Comparison of ENCODE assay signal across 9 cellular contexts in the genomic region with DNA sequence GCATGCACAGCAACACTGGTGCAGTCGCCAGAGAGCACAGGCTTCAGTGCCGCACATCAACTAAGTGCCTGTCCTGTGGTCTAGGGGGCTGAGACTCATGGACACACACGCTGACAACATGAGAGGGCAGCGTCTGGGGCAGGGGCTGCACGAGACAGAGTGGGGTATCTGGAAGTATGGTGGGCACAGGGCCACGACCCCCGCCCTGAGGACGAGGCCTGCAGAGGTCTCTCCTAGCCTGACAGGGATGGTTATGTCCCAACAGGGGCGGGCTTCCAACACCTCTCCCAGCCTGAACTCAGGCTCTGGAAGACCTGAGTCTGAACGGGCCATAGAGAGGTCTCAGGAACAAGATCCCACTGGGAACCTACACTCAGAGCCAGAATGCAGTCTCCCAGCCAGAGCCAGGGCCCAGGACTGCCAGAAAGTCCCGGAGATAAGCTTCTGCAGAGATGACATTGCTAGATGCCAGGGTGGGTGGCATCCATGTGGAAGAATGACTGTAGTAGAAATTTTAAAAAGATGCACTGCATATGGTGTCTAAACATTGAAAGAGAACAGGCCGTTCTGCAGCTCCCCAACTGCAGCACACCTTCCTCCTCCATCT.
DNase-seq lines count a peak whose midpoint lies in the region; TF ChIP-seq lines count a peak whose summit lies in the region.
"Had no signal": no experiment of that assay in that cellular context is flagged by ENCODE, and none has a peak within 500 bp of the region (broad histone marks: within the 10 kb centered on the region; RNA-seq: fewer than 3 reads in every experiment).

No MANE protein-coding gene starts in this region.

- H3K9me3 ChIP-seq in Caco-2: no peaks in the 10 kb centered on the region
- H3K9me3 ChIP-seq in sigmoid colon: no peaks in the 10 kb centered on the region

- CTCF ChIA-PET in Caco-2 (lab: Charles Lee): no interaction called here

- no peak for DNase-seq in Caco-2
- peak; percentile 50 for DNase-seq in islet precursor cell
- no peak for DNase-seq in sigmoid colon
- no peak for DNase-seq in activated CD8-positive, alpha-beta memory T cell treated with anti-CD3 and anti-CD28 coated beads for 24 hours
- no peak for DNase-seq in Ammon's horn (ENCODE audit: low spot score)
- no peak for DNase-seq in stimulated activated CD4-positive, alpha-beta T cell treated with anti-CD3 and anti-CD28 coated beads, Interleukin-1b, Interleukin-23, amount 100 ng/mL, for 48 hours
- DNase-seq in activated CD4-positive, alpha-beta T cell treated with anti-CD3 and anti-CD28 coated beads for 48 hours: no peak
- DNase-seq: foreskin keratinocyte had no signal

- no peak for TF ChIP-seq POLR2A in sigmoid colon (IDR thresholded peaks at IDR 0.05)

- H3K36me3 ChIP-seq in Caco-2 (ENCODE audit: control insufficient read depth, insufficient read depth, low read length) (peaks cover 1% of the 10 kb centered on the region; the same call in 1 of the 2 replicates), sigmoid colon (no peaks in the 10 kb centered on the region)

- peaks cover 60% of the 10 kb centered on the region for H3K4me1 Mint-ChIP-seq in Caco-2 (ENCODE audit: low read depth, unreplicated experiment)
- peaks cover 90% of the 10 kb centered on the region for H3K4me1 Mint-ChIP-seq in brain

- H3K27me3 ChIP-seq in Caco-2 (replicated peaks; ENCODE audit: control insufficient read depth, insufficient read depth, low read length) (no peaks in the 10 kb centered on the region), sigmoid colon (no peaks in the 10 kb centered on the region)
- H3K27me3 ChIP-seq: foreskin keratinocyte had no signal

- intact Hi-C loops in Caco-2 (cut with micrococcal nuclease; ENCODE audit: unreplicated experiment) (no loop called here), sigmoid colon (cut with DNase I) (loop anchor here (5.0 kb wide), 1 partner anchor 87 kb away; the partner anchor contains the start of gene TNS3)

- H3K9me3 Mint-ChIP-seq in Caco-2 (ENCODE audit: unreplicated experiment) (no peaks in the 10 kb centered on the region), brain (no peaks in the 10 kb centered on the region)

- no peak for TF ChIP-seq EP300 in sigmoid colon (IDR thresholded peaks at IDR 0.05)

- H3K27me3 Mint-ChIP-seq in Caco-2 (ENCODE audit: insufficient read depth, unreplicated experiment): no peaks in the 10 kb centered on the region
- no peaks in the 10 kb centered on the region for H3K27me3 Mint-ChIP-seq in brain

- H3K36me3 Mint-ChIP-seq in Caco-2 (ENCODE audit: insufficient read depth, unreplicated experiment) (peaks cover 97% of the 10 kb centered on the region), brain (no peaks in the 10 kb centered on the region)

- H3K27ac Mint-ChIP-seq in Caco-2 (ENCODE audit: unreplicated experiment) (peak overlapping the region; percentile 75), brain (peak overlapping the region in 4 of 5 experiments; percentile 60 to 80 (median 74))

- POLR2A ChIA-PET in Caco-2 (lab: Charles Lee): no interaction called here

- WGBS in sigmoid colon, 2 donors: 88 to 92% methylated on average over 12 of the region's 12 CpGs

- TF ChIP-seq CTCF in Caco-2 (IDR thresholded peaks at IDR 0.05; ENCODE audit: insufficient read depth in 1 of 2, low read depth in 1 of 2, low read length in 1 of 2, severe bottlenecking in 1 of 2, unreplicated experiment in 1 of 2): no peak
- no peak for TF ChIP-seq CTCF in brain (conservative IDR thresholded peaks at IDR 0.05)
- no peak for TF ChIP-seq CTCF in sigmoid colon (IDR thresholded peaks at IDR 0.05)

- no TSS peak for BruUV-seq in Caco-2 (replicated peaks; lab: Mats Ljungman, UMichigan)

- peaks cover 28% of the 10 kb centered on the region for H3K4me1 ChIP-seq in Caco-2
- peaks cover 0 to 75% (median 60%) of the 10 kb centered on the region in 4 donors for H3K4me1 ChIP-seq in sigmoid colon

- peak overlapping the region in 3 of 4 donors; percentile 30 to 75 (median 74) for H3K27ac ChIP-seq in sigmoid colon
- H3K27ac ChIP-seq: foreskin keratinocyte had no signal

- H3K4me3 Mint-ChIP-seq in Caco-2 (ENCODE audit: unreplicated experiment): no peak overlapping the region
- peak overlapping the region in 2 of 5 experiments; percentile 43 to 66 for H3K4me3 Mint-ChIP-seq in brain

- no peak overlapping the region for H3K4me3 ChIP-seq in Caco-2 (ENCODE audit: low read depth, low read length)
- no peak overlapping the region for H3K4me3 ChIP-seq in sigmoid colon
